ENCODE assay signal across 2 cellular contexts in the genomic region with DNA sequence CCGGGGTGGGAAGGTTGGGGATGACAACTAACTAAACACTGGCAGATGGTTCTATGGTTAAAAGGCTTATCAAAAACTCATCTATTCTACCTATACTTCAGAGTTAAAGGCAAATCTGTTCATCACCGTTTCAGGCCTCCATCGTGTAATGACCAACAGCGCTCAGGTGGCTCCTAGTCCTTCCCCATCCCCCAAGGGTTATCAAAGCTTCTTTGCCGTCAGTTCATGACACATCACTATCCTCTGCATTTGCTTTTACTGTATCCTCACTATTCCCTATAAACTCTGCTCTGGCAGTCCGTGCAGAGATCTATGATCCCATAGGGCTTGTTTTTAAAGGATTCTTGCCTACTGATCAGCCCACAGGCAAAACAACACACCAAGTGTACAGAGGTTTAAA.
TF ChIP-seq lines count a peak whose summit lies in the region.

No MANE protein-coding gene starts in this region.

TF ChIP-seq in SK-N-SH treated with all-trans-retinoic acid at 6 μM for 48 hours, 23 proteins besides CTCF, POLR2A, EP300 and RAD21 (continued from another document):
- TF ChIP-seq ZFP30 (CRISPR knock-in tag; IDR thresholded peaks at IDR 0.05) (no peak), RARB (CRISPR knock-in tag; IDR thresholded peaks at IDR 0.05) (no peak), PPARA (CRISPR knock-in tag; IDR thresholded peaks at IDR 0.05; ENCODE audit: borderline replicate concordance) (no peak), ZFP3 (CRISPR knock-in tag; IDR thresholded peaks at IDR 0.05) (no peak), ARNTL (CRISPR knock-in tag; IDR thresholded peaks at IDR 0.05; ENCODE audit: borderline replicate concordance, low read depth) (no peak), CSDC2 (CRISPR knock-in tag; IDR thresholded peaks at IDR 0.05) (no peak), SNAI2 (CRISPR knock-in tag; IDR thresholded peaks at IDR 0.05) (no peak)
- TF ChIP-seq, protein P1, sequence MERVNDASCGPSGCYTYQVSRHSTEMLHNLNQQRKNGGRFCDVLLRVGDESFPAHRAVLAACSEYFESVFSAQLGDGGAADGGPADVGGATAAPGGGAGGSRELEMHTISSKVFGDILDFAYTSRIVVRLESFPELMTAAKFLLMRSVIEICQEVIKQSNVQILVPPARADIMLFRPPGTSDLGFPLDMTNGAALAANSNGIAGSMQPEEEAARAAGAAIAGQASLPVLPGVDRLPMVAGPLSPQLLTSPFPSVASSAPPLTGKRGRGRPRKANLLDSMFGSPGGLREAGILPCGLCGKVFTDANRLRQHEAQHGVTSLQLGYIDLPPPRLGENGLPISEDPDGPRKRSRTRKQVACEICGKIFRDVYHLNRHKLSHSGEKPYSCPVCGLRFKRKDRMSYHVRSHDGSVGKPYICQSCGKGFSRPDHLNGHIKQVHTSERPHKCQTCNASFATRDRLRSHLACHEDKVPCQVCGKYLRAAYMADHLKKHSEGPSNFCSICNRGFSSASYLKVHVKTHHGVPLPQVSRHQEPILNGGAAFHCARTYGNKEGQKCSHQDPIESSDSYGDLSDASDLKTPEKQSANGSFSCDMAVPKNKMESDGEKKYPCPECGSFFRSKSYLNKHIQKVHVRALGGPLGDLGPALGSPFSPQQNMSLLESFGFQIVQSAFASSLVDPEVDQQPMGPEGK (CRISPR knock-in tag; IDR thresholded peaks at IDR 0.05; ENCODE audit: borderline replicate concordance): no peak
TF ChIP-seq in SK-N-SH treated with all-trans-retinoic acid at 6 μM for 48 hours: peak in this region for 0.

TF ChIP-seq in SK-N-SH, 30 proteins besides CTCF, POLR2A, EP300 and RAD21 (continued from another document):
- TF ChIP-seq, protein P2, sequence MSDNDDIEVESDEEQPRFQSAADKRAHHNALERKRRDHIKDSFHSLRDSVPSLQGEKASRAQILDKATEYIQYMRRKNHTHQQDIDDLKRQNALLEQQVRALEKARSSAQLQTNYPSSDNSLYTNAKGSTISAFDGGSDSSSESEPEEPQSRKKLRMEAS (IDR thresholded peaks at IDR 0.05; ENCODE audit: low read depth): no peak
- TF ChIP-seq, protein P3, sequence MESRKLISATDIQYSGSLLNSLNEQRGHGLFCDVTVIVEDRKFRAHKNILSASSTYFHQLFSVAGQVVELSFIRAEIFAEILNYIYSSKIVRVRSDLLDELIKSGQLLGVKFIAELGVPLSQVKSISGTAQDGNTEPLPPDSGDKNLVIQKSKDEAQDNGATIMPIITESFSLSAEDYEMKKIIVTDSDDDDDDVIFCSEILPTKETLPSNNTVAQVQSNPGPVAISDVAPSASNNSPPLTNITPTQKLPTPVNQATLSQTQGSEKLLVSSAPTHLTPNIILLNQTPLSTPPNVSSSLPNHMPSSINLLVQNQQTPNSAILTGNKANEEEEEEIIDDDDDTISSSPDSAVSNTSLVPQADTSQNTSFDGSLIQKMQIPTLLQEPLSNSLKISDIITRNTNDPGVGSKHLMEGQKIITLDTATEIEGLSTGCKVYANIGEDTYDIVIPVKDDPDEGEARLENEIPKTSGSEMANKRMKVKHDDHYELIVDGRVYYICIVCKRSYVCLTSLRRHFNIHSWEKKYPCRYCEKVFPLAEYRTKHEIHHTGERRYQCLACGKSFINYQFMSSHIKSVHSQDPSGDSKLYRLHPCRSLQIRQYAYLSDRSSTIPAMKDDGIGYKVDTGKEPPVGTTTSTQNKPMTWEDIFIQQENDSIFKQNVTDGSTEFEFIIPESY (IDR thresholded peaks at IDR 0.05; ENCODE audit: borderline replicate concordance, low read depth): no peak
